ENCODE assay signal across 28 cellular contexts in the genomic region with DNA sequence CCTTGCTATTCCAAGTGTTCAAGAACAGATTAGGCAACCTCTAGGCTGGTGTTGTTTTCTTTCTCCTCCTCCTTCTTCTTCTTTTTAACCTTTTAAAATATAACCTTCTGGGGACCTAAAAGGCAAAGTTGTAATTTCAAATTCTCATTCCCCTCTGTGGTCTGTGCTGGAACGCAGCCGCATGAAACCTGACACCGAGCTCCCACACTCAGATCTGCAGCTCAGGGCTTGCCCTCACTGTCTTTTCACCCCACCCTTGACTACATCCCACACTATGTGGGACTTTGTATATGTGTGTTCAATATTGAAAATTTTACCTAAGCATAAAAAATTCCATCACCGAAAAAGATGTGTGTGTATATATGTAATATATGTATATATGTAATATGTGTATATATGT.
DNase-seq lines count a peak whose midpoint lies in the region; ATAC-seq and TF ChIP-seq lines count a peak whose summit lies in the region.
"Had no signal": no experiment of that assay in that cellular context is flagged by ENCODE, and none has a peak within 500 bp of the region (broad histone marks: within the 10 kb centered on the region; RNA-seq: fewer than 3 reads in every experiment).

No MANE protein-coding gene starts in this region.

- no peak for TF ChIP-seq CTCF in H9 (conservative IDR thresholded peaks at IDR 0.05)
- no peak for TF ChIP-seq CTCF in choroid plexus epithelial cell (conservative IDR thresholded peaks at IDR 0.05; ENCODE audit: low read depth, low read length)

- no peak overlapping the region for H4K5ac ChIP-seq in H9 (ENCODE audit: insufficient read length, low read depth, low read length)

- H3K4me3 ChIP-seq in SJCRH30 (no peak overlapping the region), choroid plexus epithelial cell (ENCODE audit: low read depth, low read length) (no peak overlapping the region), mesodermal cell (ENCODE audit: extremely low read depth, insufficient read depth, low read length, poor library complexity, severe bottlenecking) (no peak overlapping the region)
- H3K4me3 ChIP-seq: body of pancreas, heart left ventricle, PC-9, thoracic aorta had no signal

- no peak overlapping the region for H2BK12ac ChIP-seq in H9 (ENCODE audit: insufficient read length, low read depth, low read length)

- no peaks in the 10 kb centered on the region for H3K23me2 ChIP-seq in H9 (ENCODE audit: insufficient read length, low read depth, low read length, poor library complexity, severe bottlenecking)

- H2BK20ac ChIP-seq in H9 (ENCODE audit: low read depth, low read length, poor library complexity, severe bottlenecking), result no peak overlapping the region

- no peaks in the 10 kb centered on the region for H4K20me1 ChIP-seq in H9 (ENCODE audit: control insufficient read depth, insufficient read depth, insufficient read length)

- H3K27ac ChIP-seq in H9 (ENCODE audit: insufficient read length, low read depth, low read length) (no peak overlapping the region), SJCRH30 (peak overlapping the region; percentile 18; the same call in 1 of the 2 replicates), mesodermal cell (ENCODE audit: low read depth, low read length, severe bottlenecking) (peak overlapping the region; percentile 36)
- H3K27ac ChIP-seq: body of pancreas, heart left ventricle, PC-9, thoracic aorta had no signal

- no CpG with 5 or more reads among the region's 4 CpGs for whole genome bisulfite sequencing in H9 (ENCODE audit: extremely low coverage, insufficient read length, low lambda C conversion rate)
- 94% methylated on average over 3 of the region's 4 CpGs; no CpG with 5 or more reads in 1 of the 2 experiments for WGBS in mesodermal cell (ENCODE audit: insufficient coverage in 2 of 2), 2 experiments

- H2BK120ac ChIP-seq in H9 (ENCODE audit: low read depth, low read length, poor library complexity, severe bottlenecking), result no peak overlapping the region

- no peak overlapping the region for H3K4me2 ChIP-seq in H9 (ENCODE audit: insufficient read depth, insufficient read length, low read length)
- H3K4me2 ChIP-seq: PC-9 had no signal

- H3K18ac ChIP-seq in H9 (ENCODE audit: insufficient read length, low read depth, low read length), result no peak overlapping the region

- no peak overlapping the region for H3K56ac ChIP-seq in H9 (ENCODE audit: insufficient read length, low read depth, low read length)

- H3K4ac ChIP-seq in H9 (ENCODE audit: low read depth, low read length), result no peak overlapping the region

- DNase-seq in H9, result no peak
- peak; percentile 45 to 58 for DNase-seq in SJCRH30
- peak; percentile 77 for DNase-seq in choroid plexus epithelial cell (ENCODE audit: low read depth)
- DNase-seq in NCI-H1048 (lab: John Stamatoyannopoulos, UW), result no peak
- DNase-seq: ACHN; activated CD4-positive, alpha-beta memory T cell treated with anti-CD3 and anti-CD28 coated beads for 36 hours; activated effector memory CD4-positive, alpha-beta T cell treated with Interleukin-2 at 50 U/mL for 16 hours; activated naive CD8-positive, alpha-beta T cell treated with anti-CD3 and anti-CD28 coated beads, Interleukin-2, amount 10 ng/mL, durations not matched to agents 7 days and 5 days; body of pancreas; heart left ventricle; left cardiac atrium; mesenchymal stem cell; naive B cell; NCI-H146; NCI-H2171; NCI-H510A treated with DMSO at 0.1 percent for 48 hours; PC-9; retina; SHP77 treated with DMSO at 0.1 percent for 48 hours; stimulated activated CD4-positive, alpha-beta T cell treated with anti-CD3 and anti-CD28 coated beads, Interleukin-12 subunit alpha, Interleukin-12 subunit beta, amount 100 ng/mL, for 4 hours; stimulated activated naive CD8-positive, alpha-beta T cell treated with anti-CD3 and anti-CD28 coated beads, Interleukin-15, Interleukin-2, amounts not matched to agents 100 U/mL and 50 U/mL, for 24 hours; SW 1271 had no signal

- peaks cover 21 to 34% (median 26%) of the 10 kb centered on the region in 3 experiments for H3K36me3 Mint-ChIP-seq in H9 (ENCODE audit: insufficient read depth in 1 of 3, low read depth in 3 of 3)
- H3K36me3 Mint-ChIP-seq: activated CD4-positive, alpha-beta memory T cell treated with anti-CD3 and anti-CD28 coated beads for 36 hours; activated naive CD8-positive, alpha-beta T cell treated with anti-CD3 and anti-CD28 coated beads, Interleukin-2, amount 10 ng/mL, durations not matched to agents 7 days and 5 days had no signal

- H3K27me3 ChIP-seq in H9 (ENCODE audit: insufficient read depth, low read length) (no peaks in the 10 kb centered on the region), SJCRH30 (no peaks in the 10 kb centered on the region)
- H3K27me3 ChIP-seq: body of pancreas, heart left ventricle had no signal

- no peak overlapping the region for H3K23ac ChIP-seq in H9 (ENCODE audit: insufficient read length, low read depth, low read length)

- peaks cover 33 to 42% of the 10 kb centered on the region in 2 experiments for H3K9me3 Mint-ChIP-seq in H9

- H3K4me1 Mint-ChIP-seq in H9, result peaks cover 2 to 3% of the 10 kb centered on the region in 2 experiments
- H3K4me1 Mint-ChIP-seq: activated naive CD8-positive, alpha-beta T cell treated with anti-CD3 and anti-CD28 coated beads, Interleukin-2, amount 10 ng/mL, durations not matched to agents 7 days and 5 days; naive B cell had no signal

- peaks cover 18% of the 10 kb centered on the region for H3K9me3 ChIP-seq in H9 (ENCODE audit: control insufficient read depth, low read depth, low read length)
- H3K9me3 ChIP-seq in SJCRH30 (replicated peaks), result 0 out of 2 replicates have a peak, but pooled peaks cover 3% of the 10 kb centered on the region
- peaks cover 40% of the 10 kb centered on the region for H3K9me3 ChIP-seq in mesodermal cell (ENCODE audit: control insufficient read depth, low read length)

- no peak overlapping the region for H3K9ac ChIP-seq in H9 (ENCODE audit: extremely low read depth, insufficient read length, low read length)

- H3K4me3 Mint-ChIP-seq in H9, result no peak overlapping the region
- H3K4me3 Mint-ChIP-seq: activated CD4-positive, alpha-beta memory T cell treated with anti-CD3 and anti-CD28 coated beads for 36 hours; activated naive CD8-positive, alpha-beta T cell treated with anti-CD3 and anti-CD28 coated beads, Interleukin-2, amount 10 ng/mL, durations not matched to agents 7 days and 5 days had no signal

- no peak overlapping the region for H2BK15ac ChIP-seq in H9 (ENCODE audit: low read depth, low read length)

- H2AFZ ChIP-seq in H9 (ENCODE audit: low read length), result no peak overlapping the region
- H2AFZ ChIP-seq: PC-9 had no signal

- H4K8ac ChIP-seq in H9 (replicated peaks; ENCODE audit: insufficient read length, low read depth, low read length), result no peak overlapping the region

- no peak overlapping the region for H2BK5ac ChIP-seq in H9 (ENCODE audit: insufficient read length, low read length)

- H4K91ac ChIP-seq in H9 (ENCODE audit: insufficient read length, low read depth, low read length), result no peak overlapping the region

- H3K27me3 Mint-ChIP-seq in H9 (ENCODE audit: low read depth), result no peaks in the 10 kb centered on the region
- H3K27me3 Mint-ChIP-seq: activated CD4-positive, alpha-beta memory T cell treated with anti-CD3 and anti-CD28 coated beads for 36 hours; activated naive CD8-positive, alpha-beta T cell treated with anti-CD3 and anti-CD28 coated beads, Interleukin-2, amount 10 ng/mL, durations not matched to agents 7 days and 5 days had no signal

- H3K14ac ChIP-seq in H9 (ENCODE audit: insufficient read depth, low read length), result no peak overlapping the region

- peak overlapping the region in 2 of 3 experiments; percentile 50 to 74; a peak in 3 of 7 replicates for H3K27ac Mint-ChIP-seq in H9
- H3K27ac Mint-ChIP-seq: activated CD4-positive, alpha-beta memory T cell treated with anti-CD3 and anti-CD28 coated beads for 36 hours; activated naive CD8-positive, alpha-beta T cell treated with anti-CD3 and anti-CD28 coated beads, Interleukin-2, amount 10 ng/mL, durations not matched to agents 7 days and 5 days had no signal

- H3K36me3 ChIP-seq in SJCRH30 (no peaks in the 10 kb centered on the region), mesodermal cell (ENCODE audit: control insufficient read depth, insufficient read depth, low read length) (no peaks in the 10 kb centered on the region)
- H3K36me3 ChIP-seq: heart left ventricle, thoracic aorta had no signal

- H3K79me1 ChIP-seq in H9 (ENCODE audit: insufficient read depth, low read depth, low read length, poor library complexity, severe bottlenecking), result no peaks in the 10 kb centered on the region

- no peak overlapping the region for H2AK5ac ChIP-seq in H9 (ENCODE audit: insufficient read length, low read length)

- no peaks in the 10 kb centered on the region for H3K79me2 ChIP-seq in H9 (ENCODE audit: insufficient read depth, low read length)

- H3T11ph ChIP-seq in H9 (ENCODE audit: low read length), result no peak overlapping the region

- H3K4me1 ChIP-seq in H9 (ENCODE audit: insufficient read depth, low read length), result no peaks in the 10 kb centered on the region
- no peaks in the 10 kb centered on the region for H3K4me1 ChIP-seq in SJCRH30
- peaks cover 4% of the 10 kb centered on the region for H3K4me1 ChIP-seq in mesodermal cell (ENCODE audit: control insufficient read depth, insufficient read depth, low read length, poor library complexity, severe bottlenecking)
- H3K4me1 ChIP-seq: body of pancreas, heart left ventricle had no signal

- no peak for ATAC-seq in GM21723 (IDR thresholded peaks at IDR 0.05; ENCODE audit: unreplicated experiment)
- no peak for ATAC-seq in GM18502 (IDR thresholded peaks at IDR 0.05; ENCODE audit: poor library complexity, unreplicated experiment)
- no peak for ATAC-seq in GM21526 (IDR thresholded peaks at IDR 0.05; ENCODE audit: low FRiP score, unreplicated experiment)
- ATAC-seq: activated CD4-positive, CD25-positive, alpha-beta regulatory T cell treated with anti-CD3 and anti-CD28 coated beads, Interleukin-2, amount 50 U/mL, for 24 hours; body of pancreas; heart left ventricle; left cardiac atrium; stimulated activated naive CD8-positive, alpha-beta T cell treated with anti-CD3 and anti-CD28 coated beads, Interleukin-15, Interleukin-2, amounts not matched to agents 100 U/mL and 50 U/mL, for 24 hours had no signal

Comparison
In these comparisons a context has a peak if more than half of its experiments do, and no peak if none do; other contexts are left out.
1. DNase-seq: peak in SJCRH30 (2 of 2) and choroid plexus epithelial cell (single experiment); none in H9 (single experiment) and NCI-H1048 (single experiment).